Comparison of ENCODE assay signal across 11 cellular contexts in the genomic region with DNA sequence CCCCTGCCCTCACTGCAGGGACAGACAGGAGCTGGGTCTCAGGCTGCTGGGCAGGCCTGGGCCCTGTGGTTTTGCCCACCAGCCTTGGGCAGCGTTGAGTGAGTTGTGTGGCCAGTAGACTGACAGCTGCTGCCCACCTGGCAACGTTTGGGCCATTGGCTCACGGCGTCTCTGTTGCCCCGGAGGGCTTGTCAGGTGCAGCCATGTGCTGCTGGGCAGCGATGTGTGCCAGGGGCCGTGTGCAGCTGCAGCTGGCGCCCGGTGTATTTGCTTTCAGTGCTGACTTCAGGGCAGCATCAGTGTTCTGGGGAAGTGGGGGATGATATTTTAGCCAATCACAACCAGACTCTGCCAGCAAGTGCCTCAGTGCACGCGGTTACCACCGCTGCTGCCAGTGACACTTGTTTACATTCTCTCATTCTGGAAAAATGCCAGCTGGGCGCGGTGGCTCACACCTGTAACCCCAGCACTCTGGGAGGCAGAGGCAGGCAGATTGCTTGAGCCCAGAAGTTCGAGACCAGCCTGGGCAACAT. TPM values are rescaled to one million over a fixed set of nuclear protein-coding genes. Genes with fewer than 3 reads are reported as not detected.
DNase-seq lines count a peak whose midpoint lies in the region; ATAC-seq and TF ChIP-seq lines count a peak whose summit lies in the region.
"Had no signal": no experiment of that assay in that cellular context is flagged by ENCODE, and none has a peak within 500 bp of the region (broad histone marks: within the 10 kb centered on the region; RNA-seq: fewer than 3 reads in every experiment).

No MANE protein-coding gene starts in this region.

- WGBS in transverse colon (ENCODE audit: low coverage in 1 of 2), 2 donors: 33 to 45% methylated on average over 4 to 15 of the region's 15 CpGs
- 75 to 81% (median 77%) methylated on average over 6 to 15 of the region's 15 CpGs for WGBS in heart left ventricle, 4 donors

- H3K4me1 Mint-ChIP-seq in natural killer cell: peaks cover 11 to 20% of the 10 kb centered on the region in 2 donors
- H3K4me1 Mint-ChIP-seq in natural killer cell treated with Interleukin-12 subunit alpha and Interleukin-12 subunit beta and Interleukin-15 and Interleukin-18, amount 100 ng/mL, for 72 hours (ENCODE audit: low read depth in 2 of 2): peaks cover 9 to 25% of the 10 kb centered on the region in 2 donors

- DNase-seq in natural killer cell: no peak
- DNase-seq in natural killer cell treated with Interleukin-12 subunit alpha and Interleukin-12 subunit beta and Interleukin-15 and Interleukin-18, amount 100 ng/mL, for 72 hours (ENCODE audit: low spot score): no peak
- DNase-seq in NCI-H345 (lab: John Stamatoyannopoulos, UW): peak; percentile 92
- DNase-seq in colonic mucosa: peak; percentile 67
- peak; percentile 58 for DNase-seq in transverse colon
- no peak for DNase-seq in right atrium auricular region (ENCODE audit: low spot score)
- DNase-seq in heart left ventricle: no peak
- DNase-seq: activated CD8-positive, alpha-beta memory T cell treated with anti-CD3 and anti-CD28 coated beads for 24 hours had no signal

- no peaks in the 10 kb centered on the region for H3K36me3 ChIP-seq in colonic mucosa
- H3K36me3 ChIP-seq in transverse colon: no peaks in the 10 kb centered on the region
- peaks cover 7% of the 10 kb centered on the region for H3K36me3 ChIP-seq in right atrium auricular region
- H3K36me3 ChIP-seq in heart left ventricle: peaks cover 0 to 32% (median 5%) of the 10 kb centered on the region in 9 donors

- no peaks in the 10 kb centered on the region for H3K27me3 Mint-ChIP-seq in natural killer cell (ENCODE audit: low read depth in 2 of 2)
- H3K27me3 Mint-ChIP-seq in natural killer cell treated with Interleukin-12 subunit alpha and Interleukin-12 subunit beta and Interleukin-15 and Interleukin-18, amount 100 ng/mL, for 72 hours: no peaks in the 10 kb centered on the region

- ATAC-seq in natural killer cell (peak; percentile 46 to 72 (median 70)), heart left ventricle (no peak), HG03469 (IDR thresholded peaks at IDR 0.05; ENCODE audit: unreplicated experiment) (no peak)
- no peak for ATAC-seq in natural killer cell treated with Interleukin-12 subunit alpha and Interleukin-12 subunit beta and Interleukin-15 and Interleukin-18, amount 100 ng/mL, for 72 hours
- ATAC-seq: HCT116 had no signal

- H3K27ac ChIP-seq in colonic mucosa: no peak overlapping the region
- no peak overlapping the region for H3K27ac ChIP-seq in transverse colon
- no peak overlapping the region for H3K27ac ChIP-seq in right atrium auricular region
- H3K27ac ChIP-seq in heart left ventricle: no peak overlapping the region

- no peak for TF ChIP-seq EP300 in transverse colon (IDR thresholded peaks at IDR 0.05; ENCODE audit: low read depth)

- H3K27me3 ChIP-seq in colonic mucosa: no peaks in the 10 kb centered on the region
- no peaks in the 10 kb centered on the region for H3K27me3 ChIP-seq in transverse colon
- no peaks in the 10 kb centered on the region for H3K27me3 ChIP-seq in right atrium auricular region
- H3K27me3 ChIP-seq in heart left ventricle: no peaks in the 10 kb centered on the region

- H3K4me3 ChIP-seq in colonic mucosa (no peak overlapping the region), transverse colon (no peak overlapping the region), right atrium auricular region (no peak overlapping the region), heart left ventricle (no peak overlapping the region)

- H3K9me3 ChIP-seq in colonic mucosa (no peaks in the 10 kb centered on the region), transverse colon (no peaks in the 10 kb centered on the region), right atrium auricular region (no peaks in the 10 kb centered on the region), heart left ventricle (no peaks in the 10 kb centered on the region)

- intact Hi-C loops in natural killer cell (cut with micrococcal nuclease): no loop called here
- intact Hi-C loops in colonic mucosa (cut with DNase I): no loop called here
- intact Hi-C loops in transverse colon (cut with DNase I; ENCODE audit: low total_unique reads): no loop called here
- intact Hi-C loops in heart left ventricle (cut with DNase I): no loop called here

- in situ Hi-C loops in transverse colon (cut with MboI; ENCODE audit: low pct_ligation_motif_present in 1 of 4, low pct_unique_long_range_greater_than_20kb in 1 of 4, low sequenced_read_pairs in 3 of 4): no loop called here

- H3K36me3 Mint-ChIP-seq in natural killer cell: no peaks in the 10 kb centered on the region
- H3K36me3 Mint-ChIP-seq in natural killer cell treated with Interleukin-12 subunit alpha and Interleukin-12 subunit beta and Interleukin-15 and Interleukin-18, amount 100 ng/mL, for 72 hours: no peaks in the 10 kb centered on the region

- no peaks in the 10 kb centered on the region for H3K9me3 Mint-ChIP-seq in natural killer cell
- no peaks in the 10 kb centered on the region for H3K9me3 Mint-ChIP-seq in natural killer cell treated with Interleukin-12 subunit alpha and Interleukin-12 subunit beta and Interleukin-15 and Interleukin-18, amount 100 ng/mL, for 72 hours

- H3K27ac Mint-ChIP-seq in natural killer cell: peak overlapping the region; percentile 61 to 63
- H3K27ac Mint-ChIP-seq in natural killer cell treated with Interleukin-12 subunit alpha and Interleukin-12 subunit beta and Interleukin-15 and Interleukin-18, amount 100 ng/mL, for 72 hours: no peak overlapping the region

- no peak overlapping the region for H3K9ac ChIP-seq in colonic mucosa (ENCODE audit: low read depth in 2 of 2, low read length in 2 of 2)

- no peak overlapping the region for H3K4me3 Mint-ChIP-seq in natural killer cell
- H3K4me3 Mint-ChIP-seq in natural killer cell treated with Interleukin-12 subunit alpha and Interleukin-12 subunit beta and Interleukin-15 and Interleukin-18, amount 100 ng/mL, for 72 hours: no peak overlapping the region

- H3K4me1 ChIP-seq in colonic mucosa (peaks cover 5% of the 10 kb centered on the region), transverse colon (peaks cover 0 to 23% (median 6%) of the 10 kb centered on the region in 4 donors), right atrium auricular region (peaks cover 0 to 32% of the 10 kb centered on the region in 2 donors), heart left ventricle (peaks cover 0 to 43% (median 11%) of the 10 kb centered on the region in 12 donors)

- no peak for TF ChIP-seq CTCF in natural killer cell (IDR thresholded peaks at IDR 0.05)
- no peak for TF ChIP-seq CTCF in colonic mucosa (IDR thresholded peaks at IDR 0.05)
- TF ChIP-seq CTCF in transverse colon (IDR thresholded peaks at IDR 0.05): no peak
- TF ChIP-seq CTCF in right atrium auricular region (IDR thresholded peaks at IDR 0.05): no peak
- TF ChIP-seq CTCF in heart left ventricle (IDR thresholded peaks at IDR 0.05): no peak

- no peak for TF ChIP-seq POLR2A in transverse colon (IDR thresholded peaks at IDR 0.05)
- no peak for TF ChIP-seq POLR2A in heart left ventricle (IDR thresholded peaks at IDR 0.05)

RNA-seq across cellular contexts. Expression of gene FZR1, which starts 10.6 kb away (rescaled TPM):
- total RNA-seq in natural killer cell: 10 to 100 TPM; 89.1 to 98.3 (median 91.4) TPM
- total RNA-seq in natural killer cell treated with Interleukin-12 subunit alpha and Interleukin-12 subunit beta and Interleukin-15 and Interleukin-18, amount 100 ng/mL, for 72 hours: 10 to 100 TPM; 51.4 to 63.0 TPM
- total RNA-seq in colonic mucosa: 10 to 100 TPM; 45.8 to 62.5 TPM
- total RNA-seq in transverse colon: 100 to 1,000 TPM in 1 of 4 donors, 10 to 100 TPM in 3; 29.1 to 107 (median 35.3) TPM
- total RNA-seq in right atrium auricular region: 10 to 100 TPM; 20.6 to 21.7 TPM
- total RNA-seq in heart left ventricle: 10 to 100 TPM; 15.4 to 41.0 (median 26.4) TPM
- polyA plus RNA-seq in heart left ventricle: 10 to 100 TPM; 13.9 to 23.5 TPM

RNA-seq across cellular contexts. Expression of gene DOHH, which starts 16.3 kb away (rescaled TPM):
- 1 to 10 TPM; 4.5 to 5.9 (median 4.6) TPM for total RNA-seq in natural killer cell
- 10 to 100 TPM; 16.1 to 28.6 TPM for total RNA-seq in natural killer cell treated with Interleukin-12 subunit alpha and Interleukin-12 subunit beta and Interleukin-15 and Interleukin-18, amount 100 ng/mL, for 72 hours
- total RNA-seq in colonic mucosa: 10 to 100 TPM in 1 of 2 donors, 1 to 10 TPM in 1; 9.5 to 24.4 TPM
- total RNA-seq in transverse colon: 10 to 100 TPM in 2 of 4 donors, 1 to 10 TPM in 2; 7.2 to 13.5 (median 10.8) TPM
- total RNA-seq in right atrium auricular region: 10 to 100 TPM; 14.1 to 18.4 TPM
- total RNA-seq in heart left ventricle: 10 to 100 TPM in 5 of 9 donors, 1 to 10 TPM in 4; 7.4 to 32.3 (median 10.1) TPM
- 10 to 100 TPM; 17.9 to 34.3 TPM for polyA plus RNA-seq in heart left ventricle

RNA-seq across cellular contexts. Expression of gene TEKTIP1, which starts 22.2 kb away (rescaled TPM):
- total RNA-seq in natural killer cell (10 to 100 TPM in 1 of 3 donors, 1 to 10 TPM in 2; 5.9 to 11.6 (median 6.4) TPM), colonic mucosa (1 to 10 TPM; 1.5 to 4.7 TPM), transverse colon (1 to 10 TPM in 2 of 4 donors, not detected in 2; 2.5 to 5.2 TPM), right atrium auricular region (not detected), heart left ventricle (1 to 10 TPM in 3 of 9 donors, under 1 TPM in 3, not detected in 3; 0.63 to 1.8 (median 0.93) TPM)
- 1 to 10 TPM; 3.3 to 4.4 TPM for total RNA-seq in natural killer cell treated with Interleukin-12 subunit alpha and Interleukin-12 subunit beta and Interleukin-15 and Interleukin-18, amount 100 ng/mL, for 72 hours
- not detected for polyA plus RNA-seq in heart left ventricle
- total RNA-seq: Daoy had no signal

RNA-seq across cellular contexts. Expression of gene SMIM44, which starts 33.5 kb away (rescaled TPM):
- total RNA-seq in natural killer cell (not detected), colonic mucosa (1 to 10 TPM; 4.3 to 6.2 TPM), transverse colon (10 to 100 TPM in 1 of 4 donors, 1 to 10 TPM in 1, not detected in 2; 4.1 to 15.3 TPM), right atrium auricular region (not detected), heart left ventricle (not detected)
- not detected for total RNA-seq in natural killer cell treated with Interleukin-12 subunit alpha and Interleukin-12 subunit beta and Interleukin-15 and Interleukin-18, amount 100 ng/mL, for 72 hours
- not detected for polyA plus RNA-seq in heart left ventricle
- total RNA-seq: Daoy had no signal

RNA-seq across cellular contexts. Expression of gene SMIM24, which starts 36.4 kb away (rescaled TPM):
- under 1 TPM in 2 of 3 donors, not detected in 1; 0.33 to 0.42 TPM for total RNA-seq in natural killer cell
- under 1 TPM in 1 of 2 donors, not detected in 1; 0.62 TPM for total RNA-seq in natural killer cell treated with Interleukin-12 subunit alpha and Interleukin-12 subunit beta and Interleukin-15 and Interleukin-18, amount 100 ng/mL, for 72 hours
- total RNA-seq in colonic mucosa: 10 to 100 TPM; 16.1 to 59.0 TPM
- total RNA-seq in transverse colon: 100 to 1,000 TPM in 1 of 4 donors, 10 to 100 TPM in 3; 18.7 to 100 (median 85.5) TPM
- not detected for total RNA-seq in right atrium auricular region
- total RNA-seq in heart left ventricle: not detected
- under 1 TPM in 1 of 2 donors, not detected in 1; 0.15 TPM for polyA plus RNA-seq in heart left ventricle
- total RNA-seq: Daoy had no signal

Comparison
In these comparisons a context has a peak if more than half of its experiments do, and no peak if none do; other contexts are left out.
1. ATAC-seq: peak in natural killer cell (3 of 3); none in natural killer cell treated with Interleukin-12 subunit alpha and Interleukin-12 subunit beta and Interleukin-15 and Interleukin-18, amount 100 ng/mL, for 72 hours (0 of 2), heart left ventricle (0 of 4) and HG03469 (single experiment).
2. H3K27ac Mint-ChIP-seq: peak in natural killer cell (2 of 2); none in natural killer cell treated with Interleukin-12 subunit alpha and Interleukin-12 subunit beta and Interleukin-15 and Interleukin-18, amount 100 ng/mL, for 72 hours (0 of 2).
3. DNase-seq: peak in NCI-H345 (single experiment), colonic mucosa (single experiment) and transverse colon (single experiment); none in natural killer cell (single experiment), natural killer cell treated with Interleukin-12 subunit alpha and Interleukin-12 subunit beta and Interleukin-15 and Interleukin-18, amount 100 ng/mL, for 72 hours (single experiment), right atrium auricular region (single experiment) and heart left ventricle (0 of 5).